ENCODE assay signal across 19 cellular contexts in the genomic region with DNA sequence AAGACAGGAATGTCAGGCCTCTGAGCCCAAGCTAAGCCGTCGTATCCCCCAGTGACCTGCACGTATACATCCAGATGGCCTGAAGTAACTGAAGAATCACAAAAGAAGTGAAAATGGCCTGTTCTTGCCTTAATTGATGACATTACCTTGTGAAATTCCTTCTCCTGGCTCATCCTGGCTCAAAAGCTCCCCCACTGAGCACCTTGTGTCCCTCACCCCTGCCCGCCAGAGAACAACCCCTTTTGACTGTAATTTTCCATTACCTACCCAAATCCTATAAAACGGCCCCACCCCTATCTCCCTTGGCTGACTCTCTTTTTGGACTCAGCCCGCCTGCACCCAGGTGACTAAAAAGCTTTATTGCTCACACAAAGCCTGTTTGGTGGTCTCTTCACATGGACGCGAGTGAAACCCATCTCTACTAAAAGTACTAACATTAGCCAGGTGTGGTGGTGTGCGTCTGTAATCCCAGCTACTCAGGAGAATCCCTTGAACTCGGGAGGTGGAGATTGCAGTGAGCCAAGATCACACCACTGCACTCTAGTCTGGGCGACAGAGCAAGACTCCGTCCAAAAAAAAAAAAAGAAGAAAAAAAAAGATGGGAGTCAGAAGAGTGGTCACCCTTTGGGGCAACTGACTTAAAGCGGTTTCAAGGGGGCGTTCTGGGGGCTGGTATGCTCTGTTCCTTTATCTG. TPM values are rescaled to one million over a fixed set of nuclear protein-coding genes. Genes with fewer than 3 reads are reported as not detected.
"Had no signal": no experiment of that assay in that cellular context is flagged by ENCODE, and none has a peak within 500 bp of the region (broad histone marks: within the 10 kb centered on the region; RNA-seq: fewer than 3 reads in every experiment).

No MANE protein-coding gene starts in this region.

RNA-seq across cellular contexts. Expression of a gene that starts 16.3 kb away (rescaled TPM):
- total RNA-seq: liver, lower lobe of right lung, mammary epithelial cell, mesothelial cell of epicardium, mononuclear cell, natural killer cell, progenitor cell of endocrine pancreas, pulmonary artery endothelial cell, renal cortical epithelial cell, right lobe of liver, skeletal muscle tissue, smooth muscle cell, temporal lobe, uterus had no signal
- polyA plus RNA-seq: immature natural killer cell, mammary epithelial cell had no signal

RNA-seq across cellular contexts. Expression of a gene that starts 25.3 kb away (rescaled TPM):
- total RNA-seq: kidney, mammary epithelial cell, mesothelial cell of epicardium, mononuclear cell, natural killer cell, progenitor cell of endocrine pancreas, pulmonary artery endothelial cell, renal cortical epithelial cell, right atrium auricular region, skeletal muscle tissue, smooth muscle cell, temporal lobe, tibial nerve, ureter, uterus had no signal
- polyA plus RNA-seq: immature natural killer cell, mammary epithelial cell, smooth muscle cell had no signal
